Comparison of ENCODE assay signal across 1 cellular context in genomic region chr5:113405530-113405929, GRCh38.
TF ChIP-seq lines count a peak whose summit lies in the region.

No MANE protein-coding gene starts in this region.

TF ChIP-seq in GM23338, 12 proteins besides CTCF, POLR2A, EP300 and RAD21 (continued from another document):
- TF ChIP-seq REST (IDR thresholded peaks at IDR 0.05; ENCODE audit: unreplicated experiment) (no peak), CREB1 (CRISPR knock-in tag; IDR thresholded peaks at IDR 0.05; ENCODE audit: low read depth) (no peak), ZNF114 (CRISPR knock-in tag; IDR thresholded peaks at IDR 0.05) (no peak), POLR2AphosphoS5 (IDR thresholded peaks at IDR 0.05; ENCODE audit: low read depth) (no peak), NANOG (IDR thresholded peaks at IDR 0.05; ENCODE audit: borderline replicate concordance) (no peak), EZH2phosphoT487 (IDR thresholded peaks at IDR 0.05; ENCODE audit: unreplicated experiment) (no peak), EZH2 (IDR thresholded peaks at IDR 0.05; ENCODE audit: low read depth, unreplicated experiment) (no peak), ETS1 (IDR thresholded peaks at IDR 0.05) (no peak)
